9 cellular contexts compared by ENCODE assay signal in the genomic region with DNA sequence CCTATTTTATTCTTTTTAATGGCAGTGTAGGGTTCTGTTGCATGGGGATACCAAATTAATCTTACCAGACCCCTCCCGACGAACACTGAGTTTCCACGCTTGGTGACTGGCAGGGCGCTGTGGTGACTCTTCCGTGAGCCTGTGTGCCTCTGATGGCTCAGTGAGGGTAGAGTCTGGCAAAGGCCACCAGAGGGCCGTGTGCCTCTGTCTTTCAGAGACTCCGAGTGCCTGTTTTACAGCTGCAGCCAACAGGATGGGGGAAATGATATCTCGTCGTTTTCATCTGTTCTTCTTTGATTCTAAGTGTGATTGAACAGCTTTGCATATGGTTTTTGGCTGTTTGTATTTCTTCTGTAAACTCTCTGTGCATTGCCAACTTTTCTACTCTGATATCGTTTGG.
A peak's percentile ranks its signal among the peaks of the same experiment; 100 is the strongest.
DNase-seq lines count a peak whose midpoint lies in the region; ATAC-seq and TF ChIP-seq lines count a peak whose summit lies in the region.
"Had no signal": no experiment of that assay in that cellular context is flagged by ENCODE, and none has a peak within 500 bp of the region (broad histone marks: within the 10 kb centered on the region; RNA-seq: fewer than 3 reads in every experiment).

No MANE protein-coding gene starts in this region.

- TF ChIP-seq EP300 in ovary (IDR thresholded peaks at IDR 0.05) = no peak

- peak; percentile 99 for ATAC-seq in GM18909 (IDR thresholded peaks at IDR 0.05; ENCODE audit: poor library complexity, unreplicated experiment)
- peak; percentile 98 for ATAC-seq in HG03103 (IDR thresholded peaks at IDR 0.05; ENCODE audit: low read depth, unreplicated experiment)

- no peaks in the 10 kb centered on the region for H3K4me1 ChIP-seq in ovary (ENCODE audit: insufficient read depth)
- H3K4me1 ChIP-seq: SJSA1 had no signal

- POLR2A ChIA-PET in BJ (lab: Charles Lee) = no interaction called here

- 60 to 66% (median 65%) methylated on average over 10 of the region's 10 CpGs for WGBS in ovary, 3 donors

- TF ChIP-seq CTCF in BJ (IDR thresholded peaks at IDR 0.05; ENCODE audit: insufficient read depth, low read depth, low read length) (peak; percentile 48), ovary (IDR thresholded peaks at IDR 0.05) (no peak)

- no peaks in the 10 kb centered on the region for H3K9me3 ChIP-seq in ovary
- H3K9me3 ChIP-seq: SJSA1 had no signal

- DNase-seq in BJ (ENCODE audit: low read depth) (no peak), NCI-H460 (ENCODE audit: extremely low read depth, low read depth) (peak; percentile 52), fibroblast of gingiva (ENCODE audit: low read depth) (peak; percentile 35), non-pigmented ciliary epithelial cell (ENCODE audit: low read depth) (peak; percentile 6), ovary (no peak)
- DNase-seq in activated CD8-positive, alpha-beta memory T cell treated with anti-CD3 and anti-CD28 coated beads, Interleukin-2, amount 50 U/mL, for 4 hours = peak; percentile 37

- no peak for TF ChIP-seq POLR2A in ovary (IDR thresholded peaks at IDR 0.05)

- H3K36me3 ChIP-seq in BJ (ENCODE audit: control insufficient read depth, insufficient read depth, low read length) (peaks cover 9% of the 10 kb centered on the region), ovary (no peaks in the 10 kb centered on the region)

- intact Hi-C loops in ovary (cut with DNase I) = no loop called here

- no peak overlapping the region for H3K4me3 ChIP-seq in BJ (ENCODE audit: low read depth, low read length)
- H3K4me3 ChIP-seq in ovary = no peak overlapping the region
- H3K4me3 ChIP-seq: SJSA1 had no signal

- H3K27me3 ChIP-seq in BJ (ENCODE audit: control insufficient read depth, insufficient read depth, low read length) = no peaks in the 10 kb centered on the region
- H3K27me3 ChIP-seq in ovary = no peaks in the 10 kb centered on the region
- H3K27me3 ChIP-seq: SJSA1 had no signal

- H3K27ac ChIP-seq in ovary = no peak overlapping the region
- H3K27ac ChIP-seq: SJSA1 had no signal

- CTCF ChIA-PET in BJ (lab: Yijun Ruan, JAX) = interaction anchor here (0.7 to 2.0 kb wide), 8 partner anchors 9 to 119 kb away, joined by 3 to 6 read pairs (median 3); no protein-coding TSS in a partner anchor

Comparison
In these comparisons a context has a peak if more than half of its experiments do, and no peak if none do; other contexts are left out.
1. DNase-seq: peak in NCI-H460 (single experiment), activated CD8-positive, alpha-beta memory T cell treated with anti-CD3 and anti-CD28 coated beads, Interleukin-2, amount 50 U/mL, for 4 hours (single experiment), fibroblast of gingiva (single experiment) and non-pigmented ciliary epithelial cell (single experiment); none in BJ (single experiment) and ovary (0 of 5).